22 cellular contexts compared by ENCODE assay signal in the genomic region with DNA sequence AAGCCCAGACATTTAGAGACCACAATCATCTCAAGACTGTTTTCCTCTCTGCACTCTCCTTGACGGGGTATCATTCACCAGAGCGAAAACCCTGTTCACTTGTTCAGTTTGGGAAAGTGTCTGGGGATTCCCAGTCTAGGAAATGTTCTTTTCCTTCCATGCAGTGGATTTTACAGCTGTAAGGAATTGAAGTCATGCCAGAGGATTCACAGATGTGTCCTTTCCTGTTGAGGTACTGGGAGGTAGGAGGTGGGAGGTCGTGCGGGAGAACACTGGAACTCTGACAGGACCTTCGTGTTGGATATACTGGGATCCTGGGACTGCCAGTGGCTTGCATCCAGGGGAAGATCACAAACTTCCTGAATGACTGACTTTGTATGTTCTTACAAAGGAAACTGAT.
"Had no signal": no experiment of that assay in that cellular context is flagged by ENCODE, and none has a peak within 500 bp of the region (broad histone marks: within the 10 kb centered on the region; RNA-seq: fewer than 3 reads in every experiment).

No MANE protein-coding gene starts in this region.

- DNase-seq: hippocampal formation; kidney glomerular epithelial cell; left cardiac atrium; left ventricle myocardium superior; lower lobe of right lung; midbrain; naive thymus-derived CD4-positive, alpha-beta T cell; right lobe of liver; stimulated activated CD4-positive, alpha-beta T cell treated with anti-CD3 and anti-CD28 coated beads, Interleukin-12 subunit alpha, Interleukin-12 subunit beta, amount 100 ng/mL, for 4 hours; stimulated activated CD4-positive, alpha-beta T cell treated with anti-CD3 and anti-CD28 coated beads, Interleukin-4, amount 100 ng/mL, for 1 hour; stimulated activated naive CD4-positive, alpha-beta T cell; substantia nigra; uterus had no signal

- H3K4me1 Mint-ChIP-seq: naive thymus-derived CD4-positive, alpha-beta T cell had no signal

- H3K9me3 ChIP-seq: lower lobe of right lung, mucosa of descending colon, ovary, right atrium auricular region, right lobe of liver, uterus had no signal

- H3K4me3 Mint-ChIP-seq: naive thymus-derived CD4-positive, alpha-beta T cell; natural killer cell treated with Interleukin-12 subunit alpha and Interleukin-12 subunit beta and Interleukin-15 and Interleukin-18, amount 100 ng/mL, for 72 hours; stimulated activated naive CD8-positive, alpha-beta T cell treated with anti-CD3 and anti-CD28 coated beads, Interleukin-15, Interleukin-2, amounts not matched to agents 100 ng/mL and 50 ng/mL, for 24 hours; type B pancreatic cell had no signal

- H3K9me3 Mint-ChIP-seq: stimulated activated naive CD8-positive, alpha-beta T cell treated with anti-CD3 and anti-CD28 coated beads, Interleukin-15, Interleukin-2, amounts not matched to agents 100 ng/mL and 50 ng/mL, for 24 hours; type B pancreatic cell had no signal

- H3K27me3 ChIP-seq: ovary, right atrium auricular region, right lobe of liver, tibial nerve, uterus had no signal

- H3K4me1 ChIP-seq: lower lobe of right lung, right atrium auricular region, right lobe of liver, uterus had no signal

- H3K27me3 Mint-ChIP-seq: progenitor cell of endocrine pancreas; stimulated activated naive CD8-positive, alpha-beta T cell treated with anti-CD3 and anti-CD28 coated beads, Interleukin-15, Interleukin-2, amounts not matched to agents 100 ng/mL and 50 ng/mL, for 24 hours; type B pancreatic cell had no signal

- H3K36me3 Mint-ChIP-seq: naive thymus-derived CD4-positive, alpha-beta T cell; natural killer cell treated with Interleukin-12 subunit alpha and Interleukin-12 subunit beta and Interleukin-15 and Interleukin-18, amount 100 ng/mL, for 72 hours; type B pancreatic cell had no signal

- H3K36me3 ChIP-seq: lower lobe of right lung, ovary, right atrium auricular region, right lobe of liver, tibial nerve, uterus had no signal

- H3K4me3 ChIP-seq: lower lobe of right lung, mucosa of descending colon, ovary, right atrium auricular region, right lobe of liver, skin epidermis, tibial nerve, uterus had no signal

- H3K27ac ChIP-seq: lower lobe of right lung, ovary, right atrium auricular region, right lobe of liver, skin epidermis, tibial nerve, uterus had no signal

- H3K27ac Mint-ChIP-seq: naive thymus-derived CD4-positive, alpha-beta T cell; natural killer cell treated with Interleukin-12 subunit alpha and Interleukin-12 subunit beta and Interleukin-15 and Interleukin-18, amount 100 ng/mL, for 72 hours; progenitor cell of endocrine pancreas; stimulated activated naive CD8-positive, alpha-beta T cell treated with anti-CD3 and anti-CD28 coated beads, Interleukin-15, Interleukin-2, amounts not matched to agents 100 ng/mL and 50 ng/mL, for 24 hours; type B pancreatic cell had no signal
